ENCODE assay signal across 22 cellular contexts in the genomic region with DNA sequence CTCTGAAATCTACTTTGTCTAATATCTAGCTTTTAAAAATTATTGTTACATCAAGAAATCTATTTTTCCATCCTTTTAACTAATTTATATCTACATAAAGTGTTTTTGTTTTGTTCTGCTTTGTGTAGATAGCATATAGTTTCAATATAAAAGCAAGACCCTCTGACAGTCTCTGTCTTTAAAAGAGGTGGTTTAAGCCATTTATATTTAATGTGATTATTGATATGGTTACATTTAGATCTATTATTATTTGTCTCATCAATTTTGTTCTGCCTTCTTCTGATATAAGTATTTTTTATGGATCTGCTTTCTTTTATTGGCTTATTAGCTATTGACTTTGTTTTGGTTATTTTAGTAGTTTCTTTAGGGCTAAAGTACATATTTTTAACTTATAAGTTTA. TPM values are rescaled to one million over a fixed set of nuclear protein-coding genes. Genes with fewer than 3 reads are reported as not detected.
DNase-seq lines count a peak whose midpoint lies in the region; ATAC-seq, FAIRE-seq and TF ChIP-seq lines count a peak whose summit lies in the region.
"Had no signal": no experiment of that assay in that cellular context is flagged by ENCODE, and none has a peak within 500 bp of the region (broad histone marks: within the 10 kb centered on the region; RNA-seq: fewer than 3 reads in every experiment).

No MANE protein-coding gene starts in this region.

- FAIRE-seq in G401.6 (lab: Jason Lieb, UNC) (peak; percentile 3), K562 (lab: Jason Lieb, UNC) (no peak), pancreas (lab: Jason Lieb, UNC) (peak; percentile 9)
- FAIRE-seq: GM12891, GM19239 had no signal

- H3K4me3 ChIP-seq in PC-3 (ENCODE audit: low read length) (no peak overlapping the region), K562 (no peak overlapping the region), pancreas (no peak overlapping the region), coronary artery (no peak overlapping the region)

- H3K4me1 ChIP-seq in PC-3 (ENCODE audit: insufficient read depth, low read length) (peaks cover 41% of the 10 kb centered on the region), K562 (replicated peaks in 1 of 2; ENCODE audit: control insufficient read depth in 2 of 2, insufficient read depth in 2 of 2, low read length in 2 of 2) (peaks cover 2 to 9% of the 10 kb centered on the region in 2 experiments; a peak in 2 of 5 replicates), pancreas (no peaks in the 10 kb centered on the region)
- H3K4me1 ChIP-seq: BE2C had no signal

- H3K27ac ChIP-seq in PC-3 (ENCODE audit: low read length), result peak overlapping the region; percentile 90
- H3K27ac ChIP-seq in K562 (ENCODE audit: extremely low read depth, low read depth, low read length), result no peak overlapping the region
- no peak overlapping the region for H3K27ac ChIP-seq in pancreas
- H3K27ac ChIP-seq in coronary artery, result no peak overlapping the region
- H3K27ac ChIP-seq: HL-60 had no signal

- H3K9me3 ChIP-seq in PC-3 (ENCODE audit: low read length), result no peaks in the 10 kb centered on the region
- H3K9me3 ChIP-seq in K562 (replicated peaks; ENCODE audit: control insufficient read depth, insufficient read depth, low read depth, low read length), result no peaks in the 10 kb centered on the region; the same call in 1 of the 2 replicates
- H3K9me3 ChIP-seq in pancreas, result no peaks in the 10 kb centered on the region
- H3K9me3 ChIP-seq: BE2C had no signal

- H2AFZ ChIP-seq in PC-3 (ENCODE audit: low read length), result no peak overlapping the region
- no peak overlapping the region for H2AFZ ChIP-seq in K562 (ENCODE audit: low read depth, low read length)

- intact Hi-C loops in PC-3 (cut with micrococcal nuclease) (loop anchor here (2.0 kb wide), 1 partner anchor 78 kb away; no protein-coding TSS in a partner anchor), K562 (cut with micrococcal nuclease) (no loop called here), pancreas (cut with DNase I) (no loop called here)

- no peak overlapping the region for H3K9ac ChIP-seq in PC-3 (ENCODE audit: low read length)
- H3K9ac ChIP-seq in K562 (ENCODE audit: insufficient read depth in 1 of 2, low read depth in 2 of 2, low read length in 2 of 2), result no peak overlapping the region

- BruUV-seq in PC-3 (replicated peaks; lab: Mats Ljungman, UMichigan) (no TSS peak), K562 (replicated peaks; lab: Mats Ljungman, UMichigan) (no TSS peak)

- TF ChIP-seq RAD21 in K562 (CRISPR knock-in tag; conservative IDR thresholded peaks at IDR 0.05 in 1 of 2, IDR thresholded peaks at IDR 0.05 in 1 of 2), result no peak

- no peaks in the 10 kb centered on the region for H3K9me2 ChIP-seq in PC-3 (replicated peaks; ENCODE audit: low read length)

- H4K20me1 ChIP-seq in PC-3 (ENCODE audit: low read length) (peaks cover 16% of the 10 kb centered on the region), K562 (replicated peaks; ENCODE audit: control insufficient read depth, insufficient read depth, low read length) (no peaks in the 10 kb centered on the region)

- DNase-seq in PC-3 (no peak), K562 (ENCODE audit: extremely low read depth in 1 of 4, low spot score in 3 of 4) (no peak), pancreas (no peak), RKO (ENCODE audit: low spot score) (no peak), NCI-H82 (lab: John Stamatoyannopoulos, UW) (no peak), coronary artery (ENCODE audit: low spot score) (no peak)
- DNase-seq: 8988T; BE2C; C1 segment of cervical spinal cord; CD4-positive, CD25-positive, alpha-beta regulatory T cell; CD8-positive, alpha-beta memory T cell; COR-L47; DMS 273 treated with DMSO at 0.1 percent for 48 hours; DMS53; DND-41; EL; HCEC 1CT had no signal

- H3K27me3 ChIP-seq in PC-3 (ENCODE audit: low read length), result no peaks in the 10 kb centered on the region
- no peaks in the 10 kb centered on the region for H3K27me3 ChIP-seq in K562 (ENCODE audit: control insufficient read depth in 2 of 2, insufficient read depth in 2 of 2, low read length in 2 of 2)
- no peaks in the 10 kb centered on the region for H3K27me3 ChIP-seq in pancreas
- H3K27me3 ChIP-seq: BE2C had no signal

- H3K79me2 ChIP-seq in PC-3 (ENCODE audit: low read length), result peaks cover 45% of the 10 kb centered on the region
- H3K79me2 ChIP-seq in K562 (ENCODE audit: control insufficient read depth, insufficient read depth, low read length), result 0 out of 3 replicates have a peak, but pooled peaks cover 6% of the 10 kb centered on the region

- peaks cover 21% of the 10 kb centered on the region for H3F3A ChIP-seq in PC-3 (ENCODE audit: low read length, unreplicated experiment)

- H3K9me1 ChIP-seq in K562 (ENCODE audit: control insufficient read depth, insufficient read depth, low read length), result no peaks in the 10 kb centered on the region

- H3K4me2 ChIP-seq in PC-3 (ENCODE audit: low read length) (peak overlapping the region; percentile 67), K562 (ENCODE audit: insufficient read depth, low read length) (no peak overlapping the region)

- CTCF ChIA-PET in PC-3 (lab: Charles Lee) (no interaction called here), K562 (lab: Yijun Ruan, JAX; ENCODE audit: low intra/inter-chr PET ratio) (interaction anchor here (0.6 kb wide), 1 partner anchor 25 kb away, joined by 3 read pairs; no protein-coding TSS in a partner anchor)

- no peak for TF ChIP-seq CTCF in PC-3 (conservative IDR thresholded peaks at IDR 0.05; ENCODE audit: low read depth, low read length)
- no peak for TF ChIP-seq CTCF in K562 (IDR thresholded peaks at IDR 0.05 in 2 of 3, conservative IDR thresholded peaks at IDR 0.05 in 1 of 3; ENCODE audit: insufficient read depth in 2 of 3, low read depth in 1 of 3, low read length in 3 of 3)
- no peak for TF ChIP-seq CTCF in pancreas (IDR thresholded peaks at IDR 0.05)
- no peak for TF ChIP-seq CTCF in coronary artery (IDR thresholded peaks at IDR 0.05)

- H3K36me3 ChIP-seq in PC-3 (ENCODE audit: low read depth, low read length), result peaks cover 84% of the 10 kb centered on the region
- peaks cover 99% of the 10 kb centered on the region for H3K36me3 ChIP-seq in K562 (ENCODE audit: control insufficient read depth, insufficient read depth, low read length)
- peaks cover 7 to 53% (median 23%) of the 10 kb centered on the region in 3 donors for H3K36me3 ChIP-seq in pancreas

- POLR2A ChIA-PET in PC-3 (lab: Charles Lee; ENCODE audit: unreplicated experiment) (interaction anchor here (0.5 to 0.6 kb wide), 2 partner anchors 590 to 667 kb away, joined by 3 to 4 read pairs; no protein-coding TSS in a partner anchor), K562 (lab: Yijun Ruan, JAX) (interaction anchor here (1.7 to 1.8 kb wide), 2 partner anchors 13 to 14 kb away, joined by 6 to 8 read pairs; no protein-coding TSS in a partner anchor)

- in situ Hi-C loops in K562 (cut with MboI), result no loop called here

- ATAC-seq in PC-3 (no peak), K562 (no peak), pancreas (no peak), HG02759 (IDR thresholded peaks at IDR 0.05; ENCODE audit: unreplicated experiment) (no peak)

- no peak for TF ChIP-seq POLR2A in K562 (conservative IDR thresholded peaks at IDR 0.05)

- TF ChIP-seq EP300 in K562 (IDR thresholded peaks at IDR 0.05; ENCODE audit: low read length), result no peak

RNA-seq across cellular contexts. Expression of a gene that starts 16.0 kb away (rescaled TPM):
- total RNA-seq in PC-3 (2014; rRNA removed) (56.6 and 84.7 TPM in 2 replicates), K562 (2014; rRNA removed) (32.1 and 44.2 TPM in 2 replicates), K562 (2014; rRNA removed; fragmentation: Illumina TruSeq; extraction: Trizol) (32.2 and 34.3 TPM in 2 replicates), K562 (2015; rRNA removed; fragmentation: Illumina TruSeq; extraction: Trizol) (32.2 and 34.7 TPM in 2 replicates), K562 (2021) (44.1 and 44.3 TPM in 2 replicates), pancreas (10 to 100 TPM in 4 of 6 donors, 1 to 10 TPM in 2; 8.6 to 16.4 (median 10.7) TPM)
- 126 and 156 TPM in 2 replicates for total RNA-seq in K562 (2011; cell fraction: chromatin; rRNA removed; ENCODE audit: low replicate concordance)
- total RNA-seq in K562 (2011; cell fraction: nucleolus; rRNA removed), result 104 and 109 TPM in 2 replicates
- total RNA-seq in K562 (2011; cell fraction: nucleoplasm; rRNA removed), result 92.4 and 96.9 TPM in 2 replicates
- polyA plus RNA-seq in K562 (2011; rRNA removed) (44.0 and 47.5 TPM in 2 replicates), K562 (2014; fragmentation: Illumina TruSeq; extraction: Trizol) (40.0 and 41.0 TPM in 2 replicates), K562 (2014; fragmentation: Nextera tagmentation; extraction: Ambion mirVana) (1 to 10 TPM; 1.8 to 2.1 TPM), K562 (2014; rRNA removed) (31.7 and 31.9 TPM in 2 replicates), pancreas (10 to 100 TPM; 20.7 to 21.4 TPM)
- polyA plus RNA-seq in K562 (2011; cell fraction: cytosol; rRNA removed), result 37.8 and 42.6 TPM in 2 replicates
- 119 and 131 TPM in 2 replicates for polyA plus RNA-seq in K562 (2011; cell fraction: nucleus; rRNA removed)
- polyA plus RNA-seq in K562 (2012), result 26.6 and 30.2 TPM in 2 replicates
- 61.8 and 62.5 TPM in 2 replicates for polyA minus RNA-seq in K562 (2011; rRNA and poly(A)+ RNA removed)
- polyA minus RNA-seq in K562 (2011; cell fraction: cytosol; rRNA and poly(A)+ RNA removed), result 33.1 and 34.0 TPM in 2 replicates
- polyA minus RNA-seq in K562 (2011; cell fraction: nucleus; rRNA and poly(A)+ RNA removed), result 49.3 and 58.9 TPM in 2 replicates

RNA-seq across cellular contexts. Expression of a gene that starts 16.1 kb away (rescaled TPM):
- total RNA-seq in PC-3 (2014; rRNA removed), result 3.8 and 5.7 TPM in 2 replicates
- total RNA-seq in K562 (2011; cell fraction: chromatin; rRNA removed; ENCODE audit: low replicate concordance), result 8.2 and 12.4 TPM in 2 replicates
- total RNA-seq in K562 (2011; cell fraction: nucleolus; rRNA removed), result 5.2 and 6.6 TPM in 2 replicates
- total RNA-seq in K562 (2011; cell fraction: nucleoplasm; rRNA removed), result 12.1 and 13.1 TPM in 2 replicates
- total RNA-seq in K562 (2014; rRNA removed), result 3.9 and 5.2 TPM in 2 replicates
- total RNA-seq in K562 (2014; rRNA removed; fragmentation: Illumina TruSeq; extraction: Trizol), result 3.9 and 4.3 TPM in 2 replicates
- 3.8 and 4.3 TPM in 2 replicates for total RNA-seq in K562 (2015; rRNA removed; fragmentation: Illumina TruSeq; extraction: Trizol)
- 4.3 and 4.4 TPM in 2 replicates for total RNA-seq in K562 (2021)
- 4.9 and 5.1 TPM in 2 replicates for polyA plus RNA-seq in K562 (2011; rRNA removed)
- 5.7 TPM in 2 replicates for polyA plus RNA-seq in K562 (2011; cell fraction: cytosol; rRNA removed)
- polyA plus RNA-seq in K562 (2011; cell fraction: nucleus; rRNA removed), result 14.9 and 16.9 TPM in 2 replicates
- polyA plus RNA-seq in K562 (2012), result 4.9 and 5.4 TPM in 2 replicates
- 6.3 and 7.0 TPM in 2 replicates for polyA plus RNA-seq in K562 (2014; fragmentation: Illumina TruSeq; extraction: Trizol)
- 1 to 10 TPM; 1.8 to 2.3 TPM for polyA plus RNA-seq in K562 (2014; fragmentation: Nextera tagmentation; extraction: Ambion mirVana)
- polyA plus RNA-seq in K562 (2014; rRNA removed), result 3.1 and 4.0 TPM in 2 replicates
- polyA minus RNA-seq in K562 (2011; rRNA and poly(A)+ RNA removed), result 9.4 and 9.9 TPM in 2 replicates
- polyA minus RNA-seq in K562 (2011; cell fraction: cytosol; rRNA and poly(A)+ RNA removed), result 1.0 and 2.7 TPM in 2 replicates
- 4.8 and 8.7 TPM in 2 replicates for polyA minus RNA-seq in K562 (2011; cell fraction: nucleus; rRNA and poly(A)+ RNA removed)
- 1 to 10 TPM; 1.5 to 3.6 (median 2.0) TPM for total RNA-seq in pancreas
- polyA plus RNA-seq in pancreas, result 1 to 10 TPM; 2.3 to 2.6 TPM

RNA-seq across cellular contexts. Expression of a gene that starts 56.0 kb away (rescaled TPM):
- total RNA-seq in PC-3 (2014; rRNA removed), result 10.8 and 13.1 TPM in 2 replicates
- total RNA-seq in K562 (2011; cell fraction: chromatin; rRNA removed; ENCODE audit: low replicate concordance), result 6.6 and 7.6 TPM in 2 replicates
- 4.6 and 5.3 TPM in 2 replicates for total RNA-seq in K562 (2011; cell fraction: nucleolus; rRNA removed)
- total RNA-seq in K562 (2011; cell fraction: nucleoplasm; rRNA removed), result 6.6 and 9.2 TPM in 2 replicates
- total RNA-seq in K562 (2014; rRNA removed), result 3.1 and 3.6 TPM in 2 replicates
- total RNA-seq in K562 (2014; rRNA removed; fragmentation: Illumina TruSeq; extraction: Trizol), result 4.3 and 5.6 TPM in 2 replicates
- total RNA-seq in K562 (2015; rRNA removed; fragmentation: Illumina TruSeq; extraction: Trizol), result 5.8 and 6.3 TPM in 2 replicates
- total RNA-seq in K562 (2021), result 4.1 and 4.9 TPM in 2 replicates
- 4.7 and 4.9 TPM in 2 replicates for polyA plus RNA-seq in K562 (2011; rRNA removed)
- polyA plus RNA-seq in K562 (2011; cell fraction: cytosol; rRNA removed), result 1.2 and 3.2 TPM in 2 replicates
- 1.7 and 3.6 TPM in 2 replicates for polyA plus RNA-seq in K562 (2011; cell fraction: nucleus; rRNA removed)
- polyA plus RNA-seq in K562 (2012), result 2.9 and 4.4 TPM in 2 replicates
- polyA plus RNA-seq in K562 (2014; fragmentation: Illumina TruSeq; extraction: Trizol), result 3.3 and 3.5 TPM in 2 replicates
- polyA plus RNA-seq in K562 (2014; fragmentation: Nextera tagmentation; extraction: Ambion mirVana), result 1 to 10 TPM; 1.1 to 2.0 TPM
- polyA plus RNA-seq in K562 (2014; rRNA removed), result 2.6 TPM in 2 replicates
- polyA minus RNA-seq in K562 (2011; rRNA and poly(A)+ RNA removed), result 13.8 and 13.9 TPM in 2 replicates
- polyA minus RNA-seq in K562 (2011; cell fraction: cytosol; rRNA and poly(A)+ RNA removed), result 4.2 and 6.2 TPM in 2 replicates
- 1.9 and 4.0 TPM in 2 replicates for polyA minus RNA-seq in K562 (2011; cell fraction: nucleus; rRNA and poly(A)+ RNA removed)
- 1 to 10 TPM; 3.1 to 7.4 (median 4.4) TPM for total RNA-seq in pancreas
- 1 to 10 TPM; 1.1 to 3.0 TPM for polyA plus RNA-seq in pancreas
